8 cellular contexts compared by ENCODE assay signal in genomic region chr6:10404107-10404798, GRCh38. TPM values are rescaled to one million over a fixed set of nuclear protein-coding genes. Genes with fewer than 3 reads are reported as not detected.
DNase-seq lines count a peak whose midpoint lies in the region; ATAC-seq, FAIRE-seq and TF ChIP-seq lines count a peak whose summit lies in the region.

No MANE protein-coding gene starts in this region.

- peak overlapping the region; percentile 97 for H3K4me2 ChIP-seq in keratinocyte (ENCODE audit: control insufficient read depth, extremely low read depth, insufficient read depth, low read depth, low read length)

- POLR2A ChIA-PET in WTC11 (lab: Charles Lee), result interaction anchor here (0.9 to 1.0 kb wide), 4 partner anchors 9 to 23 kb away, joined by 3 to 5 read pairs (median 4); no protein-coding TSS in a partner anchor

- H3K4me1 Mint-ChIP-seq in WTC11, result peaks cover 86% of the 10 kb centered on the region

- DNase-seq in AG09319 (ENCODE audit: extremely low read depth, low read depth) (peak; percentile 94), NCI-H2196 (lab: John Stamatoyannopoulos, UW; ENCODE audit: unreplicated experiment) (peak; percentile 100), WTC11 (ENCODE audit: low spot score) (peak; percentile 95), caudate nucleus (lab: John Stamatoyannopoulos, UW) (peak in 59 of 61 donors; percentile 18 to 92 (median 78)), keratinocyte (ENCODE audit: low read depth, low spot score) (peak; percentile 78)
- peak; percentile 86 for DNase-seq in stimulated activated CD4-positive, alpha-beta T cell treated with anti-CD3 and anti-CD28 coated beads, Interleukin-15, amount 100 ng/mL, for 48 hours (ENCODE audit: low read depth in 2 of 2)

- CTCF ChIA-PET in WTC11 (lab: Charles Lee), result interaction anchor here (1.0 to 2.6 kb wide), 7 partner anchors 8 to 156 kb away, joined by 4 to 30 read pairs (median 5); partner anchors contain the start of gene TFAP2A

- no peak overlapping the region for H2AFZ ChIP-seq in keratinocyte (ENCODE audit: control insufficient read depth, low read length)

- peak overlapping the region; percentile 83 for H3K4me3 Mint-ChIP-seq in WTC11

- H3K9ac ChIP-seq in keratinocyte (ENCODE audit: control insufficient read depth, extremely low read depth, insufficient read depth, low read length), result peak overlapping the region; percentile 100

- dilution Hi-C loops in keratinocyte (cut with MboI; ENCODE audit: extremely low pct_ligation_motif_present, low sequenced_read_pairs), result no loop called here

- peaks cover 92% of the 10 kb centered on the region for H3K27me3 Mint-ChIP-seq in WTC11 (ENCODE audit: low read depth)

- H3K9me3 Mint-ChIP-seq in WTC11, result no peaks in the 10 kb centered on the region

- TF ChIP-seq CTCF in AG09319 (IDR thresholded peaks at IDR 0.05; ENCODE audit: low read depth, low read length) (peak; percentile 53), WTC11 (IDR thresholded peaks at IDR 0.05) (no peak), keratinocyte (optimal IDR thresholded peaks at IDR 0.05 in 1 of 3, IDR thresholded peaks at IDR 0.05 in 1 of 3, conservative IDR thresholded peaks at IDR 0.05 in 1 of 3; ENCODE audit: extremely low read depth in 1 of 3, insufficient read depth in 2 of 3, low read length in 3 of 3) (peak; percentile 16 to 56 (median 32))

- peaks cover 17 to 44% of the 10 kb centered on the region in 2 experiments for H3K36me3 ChIP-seq in keratinocyte (ENCODE audit: control insufficient read depth in 2 of 2, extremely low read depth in 1 of 2, insufficient read depth in 2 of 2, low read length in 2 of 2)

- no peaks in the 10 kb centered on the region for H3K9me3 ChIP-seq in keratinocyte (ENCODE audit: control insufficient read depth, low read depth, low read length)

- H4K20me1 ChIP-seq in keratinocyte (ENCODE audit: control insufficient read depth, extremely low read depth, insufficient read depth, low read length), result peaks cover 3% of the 10 kb centered on the region

- H3K4me3 ChIP-seq in keratinocyte (ENCODE audit: control insufficient read depth in 2 of 3, extremely low read depth in 1 of 3, insufficient read depth in 2 of 3, low read depth in 1 of 3, low read length in 3 of 3), result peak overlapping the region; percentile 39 to 99 (median 98)

- FAIRE-seq in keratinocyte (lab: Jason Lieb, UNC), result peak; percentile 68

- peaks cover 65% of the 10 kb centered on the region for H3K4me1 ChIP-seq in keratinocyte (ENCODE audit: control insufficient read depth, extremely low read depth, insufficient read depth, low read length)

- ATAC-seq in GM18873 (IDR thresholded peaks at IDR 0.05; ENCODE audit: low FRiP score, unreplicated experiment) (peak; percentile 87), HG03108 (IDR thresholded peaks at IDR 0.05; ENCODE audit: unreplicated experiment) (peak; percentile 94), WTC11 (peak; percentile 90)

- H3K79me2 ChIP-seq in keratinocyte (ENCODE audit: control insufficient read depth, insufficient read depth, low read length), result peaks cover 75% of the 10 kb centered on the region

- H3K27me3 ChIP-seq in keratinocyte (ENCODE audit: control insufficient read depth, extremely low read depth, insufficient read depth, low read length), result no peaks in the 10 kb centered on the region

- no peak overlapping the region for H3K27ac ChIP-seq in caudate nucleus (ENCODE audit: low read depth, low read length)
- H3K27ac ChIP-seq in keratinocyte (ENCODE audit: control insufficient read depth, insufficient read depth, low read length), result peak overlapping the region; percentile 100

- peak overlapping the region; percentile 94 for H3K27ac Mint-ChIP-seq in WTC11

- no peaks in the 10 kb centered on the region for H3K36me3 Mint-ChIP-seq in WTC11

- no peaks in the 10 kb centered on the region for H3K9me1 ChIP-seq in keratinocyte (ENCODE audit: control insufficient read depth, extremely low read depth, insufficient read depth, low read length)

TF ChIP-seq in WTC11, 78 proteins besides CTCF, POLR2A, EP300 and RAD21 (continues in another document):
- no peak for TF ChIP-seq ATF2 (CRISPR knock-in tag; IDR thresholded peaks at IDR 0.05; ENCODE audit: borderline replicate concordance, low read depth)
- TF ChIP-seq SMAD4 (CRISPR knock-in tag; IDR thresholded peaks at IDR 0.05), result no peak
- no peak for TF ChIP-seq TEAD1 (CRISPR knock-in tag; IDR thresholded peaks at IDR 0.05)
- TF ChIP-seq NFE2L1 (CRISPR knock-in tag; IDR thresholded peaks at IDR 0.05), result no peak
- peak; percentile 70 for TF ChIP-seq FOXK1 (CRISPR knock-in tag; IDR thresholded peaks at IDR 0.05)
- no peak; the same call in 1 of the 2 replicates for TF ChIP-seq PRDM15 (CRISPR knock-in tag; IDR thresholded peaks at IDR 0.05)
- no peak for TF ChIP-seq TEAD4 (CRISPR knock-in tag; IDR thresholded peaks at IDR 0.05)
- 0 out of 2 replicates have a peak, but pooled peaks have one; percentile 16 for TF ChIP-seq ZNF512 (CRISPR knock-in tag; IDR thresholded peaks at IDR 0.05; ENCODE audit: borderline replicate concordance)
- no peak for TF ChIP-seq ETV6 (CRISPR knock-in tag; IDR thresholded peaks at IDR 0.05)
- no peak for TF ChIP-seq ZNF416 (CRISPR knock-in tag; IDR thresholded peaks at IDR 0.05)
- no peak for TF ChIP-seq FOXJ3 (CRISPR knock-in tag; IDR thresholded peaks at IDR 0.05; ENCODE audit: borderline replicate concordance)
- no peak for TF ChIP-seq KAT7 (CRISPR knock-in tag; IDR thresholded peaks at IDR 0.05; ENCODE audit: borderline replicate concordance)
- TF ChIP-seq E2F1 (CRISPR knock-in tag; IDR thresholded peaks at IDR 0.05), result no peak

RNA-seq across cellular contexts. Expression of gene TFAP2A, which starts 10.6 kb away (rescaled TPM):
- 0.27 to 0.42 TPM (median 0.30 TPM) in 3 replicates for total RNA-seq in WTC11 (2021)
- polyA plus RNA-seq in keratinocyte, result 25.5 to 30.2 TPM (median 27.7 TPM) in 3 replicates
- polyA plus RNA-seq in keratinocyte (2011; ENCODE audit: low read depth), result 88.1 TPM
- 28.5 and 39.0 TPM in 2 replicates for polyA plus RNA-seq in keratinocyte (2011; cell fraction: cytosol; rRNA removed)
- polyA plus RNA-seq in keratinocyte (2011; cell fraction: nucleus; rRNA removed), result 104 and 128 TPM in 2 replicates
- polyA plus RNA-seq in keratinocyte (2012; ENCODE audit: low replicate concordance), result 64.1 and 117 TPM in 2 replicates
- polyA minus RNA-seq in keratinocyte, result 26.9 to 42.3 TPM (median 32.3 TPM) in 3 replicates
- polyA minus RNA-seq in keratinocyte (2011; cell fraction: cytosol; rRNA and poly(A)+ RNA removed), result 55.2 TPM
- 65.1 and 87.0 TPM in 2 replicates for polyA minus RNA-seq in keratinocyte (2011; cell fraction: nucleus; rRNA and poly(A)+ RNA removed)
